Comparison of ENCODE assay signal across 13 cellular contexts in genomic region chr17:18321309-18321708, GRCh38. TPM values are rescaled to one million over a fixed set of nuclear protein-coding genes. Genes with fewer than 3 reads are reported as not detected.
DNase-seq lines count a peak whose midpoint lies in the region; ATAC-seq, FAIRE-seq and TF ChIP-seq lines count a peak whose summit lies in the region.
"Had no signal": no experiment of that assay in that cellular context is flagged by ENCODE, and none has a peak within 500 bp of the region (broad histone marks: within the 10 kb centered on the region; RNA-seq: fewer than 3 reads in every experiment).

No MANE protein-coding gene starts in this region.

- peak; percentile 59 for FAIRE-seq in endothelial cell of umbilical vein (lab: Jason Lieb, UNC)
- FAIRE-seq in frontal cortex (lab: Jason Lieb, UNC): no peak

- H3K9me1 ChIP-seq in endothelial cell of umbilical vein (replicated peaks; ENCODE audit: control insufficient read depth, extremely low read depth, insufficient read depth, low read length): no peaks in the 10 kb centered on the region

- intact Hi-C loops in endothelial cell of umbilical vein (cut with micrococcal nuclease): no loop called here
- intact Hi-C loops in spleen (cut with DNase I; ENCODE audit: low total_unique reads): no loop called here
- intact Hi-C loops in activated CD4-positive, alpha-beta T cell treated with anti-CD3 and anti-CD28 coated beads for 36 hours (cut with DNase I, micrococcal nuclease): loop anchor here in 1 of 2 experiments (5.0 kb wide), 1 partner anchor 41 kb away; the partner anchor contains the start of gene SHMT1

- no peaks in the 10 kb centered on the region for H3K27me3 Mint-ChIP-seq in activated naive CD8-positive, alpha-beta T cell
- no peaks in the 10 kb centered on the region for H3K27me3 Mint-ChIP-seq in activated naive CD8-positive, alpha-beta T cell treated with anti-CD3 and anti-CD28 coated beads for 36 hours
- H3K27me3 Mint-ChIP-seq in activated CD4-positive, alpha-beta T cell treated with anti-CD3 and anti-CD28 coated beads for 36 hours: no peaks in the 10 kb centered on the region

- peak; percentile 7 to 23 for TF ChIP-seq CTCF in endothelial cell of umbilical vein (IDR thresholded peaks at IDR 0.05; ENCODE audit: extremely low read depth in 1 of 2, insufficient read depth in 1 of 2, low read depth in 1 of 2, low read length in 2 of 2)
- TF ChIP-seq CTCF in spleen (IDR thresholded peaks at IDR 0.05 in 8 of 11, conservative IDR thresholded peaks at IDR 0.05 in 3 of 11): no peak

- no peak for DNase-seq in activated naive CD8-positive, alpha-beta T cell treated with anti-CD3 and anti-CD28 coated beads for 36 hours
- DNase-seq in NCI-H460 (ENCODE audit: extremely low read depth, low read depth): peak; percentile 30
- DNase-seq in endothelial cell of umbilical vein (ENCODE audit: low read depth, low spot score): no peak
- peak; percentile 42 for DNase-seq in spleen
- DNase-seq in frontal cortex (ENCODE audit: low spot score in 2 of 2): no peak
- DNase-seq in activated CD4-positive, alpha-beta T cell treated with anti-CD3 and anti-CD28 coated beads for 36 hours: no peak
- no peak for DNase-seq in GM19238 (ENCODE audit: insufficient read length, low spot score)
- DNase-seq: heart left ventricle; NCI-H1417; stimulated activated CD4-positive, alpha-beta T cell treated with anti-CD3 and anti-CD28 coated beads, Interleukin-15, amount 100 ng/mL, for 24 hours had no signal

- H3K4me3 ChIP-seq in endothelial cell of umbilical vein (replicated peaks in 1 of 3; ENCODE audit: insufficient read depth in 1 of 3, low read depth in 1 of 3, low read length in 3 of 3) (no peak overlapping the region), spleen (no peak overlapping the region)
- H3K4me3 ChIP-seq: heart left ventricle, lower lobe of right lung had no signal

- H3K27me3 ChIP-seq in endothelial cell of umbilical vein (ENCODE audit: control insufficient read depth in 2 of 2, insufficient read depth in 2 of 2, low read length in 2 of 2): no peaks in the 10 kb centered on the region
- no peaks in the 10 kb centered on the region for H3K27me3 ChIP-seq in spleen (replicated peaks in 1 of 7)
- H3K27me3 ChIP-seq: heart left ventricle had no signal

- peaks cover 3 to 43% of the 10 kb centered on the region in 2 experiments for H3K36me3 ChIP-seq in endothelial cell of umbilical vein (ENCODE audit: control insufficient read depth in 2 of 2, extremely low read depth in 1 of 2, insufficient read depth in 2 of 2, low read length in 2 of 2)
- peaks cover 8 to 100% (median 61%) of the 10 kb centered on the region in 6 donors for H3K36me3 ChIP-seq in spleen

- H3K36me3 Mint-ChIP-seq in activated naive CD8-positive, alpha-beta T cell: peaks cover 10% of the 10 kb centered on the region
- H3K36me3 Mint-ChIP-seq in activated naive CD8-positive, alpha-beta T cell treated with anti-CD3 and anti-CD28 coated beads for 36 hours: peaks cover 20% of the 10 kb centered on the region
- H3K36me3 Mint-ChIP-seq in activated CD4-positive, alpha-beta T cell treated with anti-CD3 and anti-CD28 coated beads for 36 hours (ENCODE audit: low read depth): peaks cover 20% of the 10 kb centered on the region

- 71 to 86% (median 83%) methylated on average over 5 of the region's 5 CpGs for WGBS in spleen, 5 donors

- no peaks in the 10 kb centered on the region for H3K9me3 Mint-ChIP-seq in activated naive CD8-positive, alpha-beta T cell (ENCODE audit: low read depth)
- no peaks in the 10 kb centered on the region for H3K9me3 Mint-ChIP-seq in activated naive CD8-positive, alpha-beta T cell treated with anti-CD3 and anti-CD28 coated beads for 36 hours
- no peaks in the 10 kb centered on the region for H3K9me3 Mint-ChIP-seq in activated CD4-positive, alpha-beta T cell treated with anti-CD3 and anti-CD28 coated beads for 36 hours (ENCODE audit: low read depth)

- H3K27ac ChIP-seq in endothelial cell of umbilical vein (ENCODE audit: insufficient read depth, low read depth, low read length) (no peak overlapping the region), spleen (no peak overlapping the region)
- H3K27ac ChIP-seq: heart left ventricle, lower lobe of right lung had no signal

- H3K4me1 Mint-ChIP-seq in activated naive CD8-positive, alpha-beta T cell (ENCODE audit: low read depth): peaks cover 64% of the 10 kb centered on the region
- H3K4me1 Mint-ChIP-seq in activated naive CD8-positive, alpha-beta T cell treated with anti-CD3 and anti-CD28 coated beads for 36 hours: peaks cover 62% of the 10 kb centered on the region
- H3K4me1 Mint-ChIP-seq in activated CD4-positive, alpha-beta T cell treated with anti-CD3 and anti-CD28 coated beads for 36 hours: peaks cover 54% of the 10 kb centered on the region

- TF ChIP-seq POLR2A in endothelial cell of umbilical vein (IDR thresholded peaks at IDR 0.05; ENCODE audit: low read depth, low read length) (no peak), spleen (IDR thresholded peaks at IDR 0.05) (no peak)

- no peaks in the 10 kb centered on the region for H4K20me1 ChIP-seq in endothelial cell of umbilical vein (replicated peaks; ENCODE audit: control insufficient read depth, extremely low read depth, insufficient read depth, low read length)

- H3K4me1 ChIP-seq in endothelial cell of umbilical vein (ENCODE audit: control insufficient read depth, extremely low read depth, insufficient read depth, low read length) (peaks cover 11% of the 10 kb centered on the region), spleen (peaks cover 47 to 100% (median 88%) of the 10 kb centered on the region in 6 donors)

- no peak overlapping the region for H3K4me2 ChIP-seq in endothelial cell of umbilical vein (ENCODE audit: insufficient read depth, low read length)

- no TSS peak for BruUV-seq in endothelial cell of umbilical vein (replicated peaks; lab: Mats Ljungman, UMichigan)

- POLR2A ChIA-PET in endothelial cell of umbilical vein (lab: Charles Lee): no interaction called here
- POLR2A ChIA-PET in activated CD4-positive, alpha-beta T cell treated with anti-CD3 and anti-CD28 coated beads for 36 hours (lab: Charles Lee): no interaction called here

- no peaks in the 10 kb centered on the region for H3K9me3 ChIP-seq in endothelial cell of umbilical vein (replicated peaks; ENCODE audit: control insufficient read depth, insufficient read depth, low read length)
- H3K9me3 ChIP-seq in spleen: no peaks in the 10 kb centered on the region
- H3K9me3 ChIP-seq: heart left ventricle, lower lobe of right lung had no signal

- H2AFZ ChIP-seq in endothelial cell of umbilical vein (ENCODE audit: low read depth, low read length): no peak overlapping the region

- H3K27ac Mint-ChIP-seq in activated naive CD8-positive, alpha-beta T cell: no peak overlapping the region
- H3K27ac Mint-ChIP-seq in activated naive CD8-positive, alpha-beta T cell treated with anti-CD3 and anti-CD28 coated beads for 36 hours: no peak overlapping the region
- no peak overlapping the region for H3K27ac Mint-ChIP-seq in activated CD4-positive, alpha-beta T cell treated with anti-CD3 and anti-CD28 coated beads for 36 hours

- H3K9ac ChIP-seq in endothelial cell of umbilical vein (replicated peaks; ENCODE audit: extremely low read depth, insufficient read depth, low read length): no peak overlapping the region

- no peak for ATAC-seq in activated CD4-positive, alpha-beta T cell treated with anti-CD3 and anti-CD28 coated beads for 36 hours
- ATAC-seq: heart left ventricle, lower lobe of right lung had no signal

- H3K79me2 ChIP-seq in endothelial cell of umbilical vein (ENCODE audit: control insufficient read depth, insufficient read depth, low read length): peaks cover 40% of the 10 kb centered on the region

- dilution Hi-C loops in endothelial cell of umbilical vein (cut with MboI; ENCODE audit: extremely low pct_ligation_motif_present, low sequenced_read_pairs): no loop called here

- peak overlapping the region; percentile 25 for H3K4me3 Mint-ChIP-seq in activated naive CD8-positive, alpha-beta T cell
- no peak overlapping the region for H3K4me3 Mint-ChIP-seq in activated naive CD8-positive, alpha-beta T cell treated with anti-CD3 and anti-CD28 coated beads for 36 hours
- H3K4me3 Mint-ChIP-seq in activated CD4-positive, alpha-beta T cell treated with anti-CD3 and anti-CD28 coated beads for 36 hours: no peak overlapping the region

- CTCF ChIA-PET in endothelial cell of umbilical vein (lab: Charles Lee): interaction anchor here (1.3 to 1.6 kb wide), 3 partner anchors 12 to 175 kb away, joined by 3 to 4 read pairs (median 3); no protein-coding TSS in a partner anchor
- CTCF ChIA-PET in activated CD4-positive, alpha-beta T cell treated with anti-CD3 and anti-CD28 coated beads for 36 hours (lab: Charles Lee): interaction anchor here (1.1 to 1.4 kb wide), 2 partner anchors 9 to 15 kb away, joined by 3 to 7 read pairs; no protein-coding TSS in a partner anchor

RNA-seq across cellular contexts. Expression of gene SMCR8, which starts 6.2 kb away (rescaled TPM):
- total RNA-seq in activated naive CD8-positive, alpha-beta T cell treated with anti-CD3 and anti-CD28 coated beads for 36 hours: 10 to 100 TPM; 19.4 TPM
- 17.1 and 19.9 TPM in 2 replicates for total RNA-seq in NCI-H460 (2014; rRNA removed; shearing (Covaris generic))
- polyA plus RNA-seq in NCI-H460 (2014; cell fraction: nucleus; rRNA removed): 13.0 and 15.3 TPM in 2 replicates
- total RNA-seq in endothelial cell of umbilical vein (16.1 and 17.6 TPM in 2 replicates), spleen (10 to 100 TPM; 25.8 to 38.0 (median 32.3) TPM), frontal cortex (10.6 TPM)
- polyA plus RNA-seq in endothelial cell of umbilical vein (8.2 and 9.5 TPM in 2 replicates), spleen (1 to 10 TPM; 3.9 to 9.2 (median 4.0) TPM)
- polyA plus RNA-seq in endothelial cell of umbilical vein (2011; cell fraction: cytosol; rRNA removed): 9.6 and 9.8 TPM in 2 replicates
- polyA plus RNA-seq in endothelial cell of umbilical vein (2011; cell fraction: nucleus; rRNA removed): 16.0 and 17.7 TPM in 2 replicates
- 13.2 and 14.1 TPM in 2 replicates for polyA plus RNA-seq in endothelial cell of umbilical vein (2012)
- polyA minus RNA-seq in endothelial cell of umbilical vein: 24.9 TPM in 2 replicates
- polyA minus RNA-seq in endothelial cell of umbilical vein (2011; cell fraction: cytosol; rRNA and poly(A)+ RNA removed): 6.6 TPM
- 23.1 and 24.9 TPM in 2 replicates for polyA minus RNA-seq in endothelial cell of umbilical vein (2011; cell fraction: nucleus; rRNA and poly(A)+ RNA removed)
- 10 to 100 TPM; 13.2 to 14.5 TPM for total RNA-seq in activated CD4-positive, alpha-beta T cell treated with anti-CD3 and anti-CD28 coated beads for 36 hours

RNA-seq across cellular contexts. Expression of gene TOP3A, which starts 6.5 kb away (rescaled TPM):
- 10 to 100 TPM; 55.4 to 56.9 TPM for total RNA-seq in activated naive CD8-positive, alpha-beta T cell treated with anti-CD3 and anti-CD28 coated beads for 36 hours
- 29.3 and 35.3 TPM in 2 replicates for total RNA-seq in NCI-H460 (2014; rRNA removed; shearing (Covaris generic))
- polyA plus RNA-seq in NCI-H460 (2014; cell fraction: nucleus; rRNA removed): 38.3 and 73.9 TPM in 2 replicates
- 46.9 and 53.1 TPM in 2 replicates for total RNA-seq in endothelial cell of umbilical vein
- polyA plus RNA-seq in endothelial cell of umbilical vein: 18.6 and 20.4 TPM in 2 replicates
- polyA plus RNA-seq in endothelial cell of umbilical vein (2011; cell fraction: cytosol; rRNA removed): 15.7 and 19.0 TPM in 2 replicates
- polyA plus RNA-seq in endothelial cell of umbilical vein (2011; cell fraction: nucleus; rRNA removed): 37.5 and 42.4 TPM in 2 replicates
- 22.1 and 26.5 TPM in 2 replicates for polyA plus RNA-seq in endothelial cell of umbilical vein (2012)
- polyA minus RNA-seq in endothelial cell of umbilical vein: 63.2 and 64.2 TPM in 2 replicates
- 31.2 TPM for polyA minus RNA-seq in endothelial cell of umbilical vein (2011; cell fraction: cytosol; rRNA and poly(A)+ RNA removed)
- polyA minus RNA-seq in endothelial cell of umbilical vein (2011; cell fraction: nucleus; rRNA and poly(A)+ RNA removed): 32.0 and 46.2 TPM in 2 replicates
- total RNA-seq in spleen: 10 to 100 TPM; 42.0 to 60.1 (median 48.2) TPM
- 10 to 100 TPM in 2 of 3 donors, 1 to 10 TPM in 1; 9.8 to 18.5 (median 12.7) TPM for polyA plus RNA-seq in spleen
- total RNA-seq in frontal cortex: 36.3 TPM
- total RNA-seq in activated CD4-positive, alpha-beta T cell treated with anti-CD3 and anti-CD28 coated beads for 36 hours: 10 to 100 TPM; 44.1 to 57.9 TPM

RNA-seq across cellular contexts. Expression of gene SHMT1, which starts 42.0 kb away (rescaled TPM):
- total RNA-seq in activated naive CD8-positive, alpha-beta T cell treated with anti-CD3 and anti-CD28 coated beads for 36 hours: 10 to 100 TPM; 50.2 to 52.2 TPM
- total RNA-seq in NCI-H460 (2014; rRNA removed; shearing (Covaris generic)): 17.8 and 18.7 TPM in 2 replicates
- 53.4 and 71.0 TPM in 2 replicates for polyA plus RNA-seq in NCI-H460 (2014; cell fraction: nucleus; rRNA removed)
- 27.2 and 27.6 TPM in 2 replicates for total RNA-seq in endothelial cell of umbilical vein
- polyA plus RNA-seq in endothelial cell of umbilical vein: 14.2 and 18.9 TPM in 2 replicates
- polyA plus RNA-seq in endothelial cell of umbilical vein (2011; cell fraction: cytosol; rRNA removed): 17.7 and 18.2 TPM in 2 replicates
- 23.8 and 24.6 TPM in 2 replicates for polyA plus RNA-seq in endothelial cell of umbilical vein (2011; cell fraction: nucleus; rRNA removed)
- polyA plus RNA-seq in endothelial cell of umbilical vein (2012): 19.2 and 20.4 TPM in 2 replicates
- polyA minus RNA-seq in endothelial cell of umbilical vein: 17.7 and 21.1 TPM in 2 replicates
- 29.9 TPM for polyA minus RNA-seq in endothelial cell of umbilical vein (2011; cell fraction: cytosol; rRNA and poly(A)+ RNA removed)
- polyA minus RNA-seq in endothelial cell of umbilical vein (2011; cell fraction: nucleus; rRNA and poly(A)+ RNA removed): 11.0 and 15.8 TPM in 2 replicates
- total RNA-seq in spleen: 10 to 100 TPM; 28.4 to 68.7 (median 47.8) TPM
- polyA plus RNA-seq in spleen: 10 to 100 TPM in 2 of 3 donors, 1 to 10 TPM in 1; 9.1 to 26.2 (median 18.1) TPM
- total RNA-seq in frontal cortex: 2.4 TPM
- total RNA-seq in activated CD4-positive, alpha-beta T cell treated with anti-CD3 and anti-CD28 coated beads for 36 hours: 10 to 100 TPM; 58.7 to 61.0 TPM

RNA-seq across cellular contexts. Expression of gene EVPLL, which starts 56.3 kb away (rescaled TPM):
- under 1 TPM; 0.14 to 0.39 TPM for total RNA-seq in activated naive CD8-positive, alpha-beta T cell treated with anti-CD3 and anti-CD28 coated beads for 36 hours
- not detected in 2 replicates for total RNA-seq in NCI-H460 (2014; rRNA removed; shearing (Covaris generic))
- polyA plus RNA-seq in NCI-H460 (2014; cell fraction: nucleus; rRNA removed): not detected in 2 replicates
- total RNA-seq in endothelial cell of umbilical vein (not detected in 2 replicates), spleen (not detected), frontal cortex (not detected)
- polyA plus RNA-seq in endothelial cell of umbilical vein (not detected in 2 replicates), spleen (not detected)
- not detected in 2 replicates for polyA plus RNA-seq in endothelial cell of umbilical vein (2011; cell fraction: cytosol; rRNA removed)
- not detected in 2 replicates for polyA plus RNA-seq in endothelial cell of umbilical vein (2011; cell fraction: nucleus; rRNA removed)
- polyA plus RNA-seq in endothelial cell of umbilical vein (2012): not detected in 2 replicates
- not detected in 2 replicates for polyA minus RNA-seq in endothelial cell of umbilical vein
- 1.4 TPM for polyA minus RNA-seq in endothelial cell of umbilical vein (2011; cell fraction: cytosol; rRNA and poly(A)+ RNA removed)
- not detected in 2 replicates for polyA minus RNA-seq in endothelial cell of umbilical vein (2011; cell fraction: nucleus; rRNA and poly(A)+ RNA removed)
- under 1 TPM in 1 of 2 experiments, not detected in 1; 0.37 TPM for total RNA-seq in activated CD4-positive, alpha-beta T cell treated with anti-CD3 and anti-CD28 coated beads for 36 hours
- total RNA-seq: A673, heart left ventricle had no signal
- polyA plus RNA-seq: heart left ventricle had no signal

Comparison
In these comparisons a context has a peak if more than half of its experiments do, and no peak if none do; other contexts are left out.
1. DNase-seq: peak in NCI-H460 (single experiment) and spleen (single experiment); none in activated naive CD8-positive, alpha-beta T cell treated with anti-CD3 and anti-CD28 coated beads for 36 hours (single experiment), endothelial cell of umbilical vein (single experiment), frontal cortex (0 of 2), activated CD4-positive, alpha-beta T cell treated with anti-CD3 and anti-CD28 coated beads for 36 hours (single experiment) and GM19238 (single experiment).
2. CTCF ChIP-seq: peak in endothelial cell of umbilical vein (2 of 2); none in spleen (0 of 11).